In genomic region chr19:35267818-35268545, GRCh38 we compare ENCODE assay signal across 8 cellular contexts. TPM values are rescaled to one million over a fixed set of nuclear protein-coding genes. Genes with fewer than 3 reads are reported as not detected.
DNase-seq lines count a peak whose midpoint lies in the region; ATAC-seq and TF ChIP-seq lines count a peak whose summit lies in the region.

No MANE protein-coding gene starts in this region.

- peaks cover 38% of the 10 kb centered on the region for H3K4me1 Mint-ChIP-seq in memory B cell

- H3K27me3 ChIP-seq in effector memory CD4-positive, alpha-beta T cell (replicated peaks; ENCODE audit: control insufficient read depth, insufficient read depth, low read length, poor library complexity, severe bottlenecking), result no peaks in the 10 kb centered on the region

- H3K36me3 ChIP-seq in effector memory CD4-positive, alpha-beta T cell (ENCODE audit: control insufficient read depth, insufficient read depth, low read length), result peaks cover 30% of the 10 kb centered on the region

- H3K4me1 ChIP-seq in effector memory CD4-positive, alpha-beta T cell (ENCODE audit: control insufficient read depth, insufficient read depth, low read length, poor library complexity, severe bottlenecking), result peaks cover 13% of the 10 kb centered on the region

- peak overlapping the region; percentile 80 for H3K27ac ChIP-seq in effector memory CD4-positive, alpha-beta T cell (ENCODE audit: insufficient read depth, low read length, poor library complexity, severe bottlenecking)

- H3K4me3 ChIP-seq in effector memory CD4-positive, alpha-beta T cell (ENCODE audit: insufficient read depth, low read depth, low read length, poor library complexity, severe bottlenecking), result peak overlapping the region; percentile 79

- DNase-seq in A172 (ENCODE audit: low spot score), result peak; percentile 20
- DNase-seq in NCI-H748 treated with DMSO at 0.1 percent for 48 hours (lab: John Stamatoyannopoulos, UW), result peak; percentile 26
- peak; percentile 89 for DNase-seq in activated CD8-positive, alpha-beta memory T cell treated with anti-CD3 and anti-CD28 coated beads for 24 hours
- peak; percentile 52 to 61 (median 60) for DNase-seq in effector memory CD4-positive, alpha-beta T cell
- peak; percentile 68 to 76 for DNase-seq in memory B cell (ENCODE audit: low spot score in 2 of 2)
- DNase-seq in stimulated activated CD8-positive, alpha-beta memory T cell treated with anti-CD3 and anti-CD28 coated beads, Interleukin-12 subunit alpha, Interleukin-12 subunit beta, amount 100 ng/mL, for 4 hours (ENCODE audit: low read depth), result peak; percentile 71

- peaks cover 9% of the 10 kb centered on the region for H3K36me3 Mint-ChIP-seq in memory B cell

- H3K9me3 ChIP-seq in effector memory CD4-positive, alpha-beta T cell (ENCODE audit: control insufficient read depth, low read length), result no peaks in the 10 kb centered on the region

- no peaks in the 10 kb centered on the region for H3K9me3 Mint-ChIP-seq in memory B cell

- peak overlapping the region; percentile 87 for H3K27ac Mint-ChIP-seq in memory B cell

- H3K27me3 Mint-ChIP-seq in memory B cell, result no peaks in the 10 kb centered on the region

- H3K4me3 Mint-ChIP-seq in memory B cell, result peak overlapping the region; percentile 92

- ATAC-seq in GM18505 (IDR thresholded peaks at IDR 0.05; ENCODE audit: unreplicated experiment) (peak; percentile 45), HG03139 (IDR thresholded peaks at IDR 0.05; ENCODE audit: unreplicated experiment) (peak; percentile 39), memory B cell (ENCODE audit: low read depth) (peak; percentile 58)

- TF ChIP-seq POLR2A in GM18505 (IDR thresholded peaks at IDR 0.05; ENCODE audit: borderline replicate concordance, extremely low read depth, insufficient read depth, insufficient read length), result peak; percentile 80

RNA-seq across cellular contexts. Expression of gene USF2, which starts 0.8 kb away (rescaled TPM):
- 53.5 and 54.2 TPM in 2 replicates for total RNA-seq in A172 (2014; rRNA removed; shearing (Covaris generic))

RNA-seq across cellular contexts. Expression of gene HAMP, which starts 14.3 kb away (rescaled TPM):
- total RNA-seq in A172 (2014; rRNA removed; shearing (Covaris generic)), result not detected in 2 replicates

RNA-seq across cellular contexts. Expression of gene LSR, which starts 19.2 kb away (rescaled TPM):
- total RNA-seq in A172 (2014; rRNA removed; shearing (Covaris generic)), result 0.69 and 1.1 TPM in 2 replicates

RNA-seq across cellular contexts. Expression of gene MAG, which starts 24.0 kb away (rescaled TPM):
- total RNA-seq in A172 (2014; rRNA removed; shearing (Covaris generic)), result not detected in 2 replicates

RNA-seq across cellular contexts. Expression of gene FAM187B, which starts 39.4 kb away (rescaled TPM):
- not detected in 2 replicates for total RNA-seq in A172 (2014; rRNA removed; shearing (Covaris generic))

Comparison
In these comparisons a context has a peak if more than half of its experiments do, and no peak if none do; other contexts are left out.
1. Peak in every context shown above with its lines: DNase-seq, ATAC-seq, H3K4me3 ChIP-seq and H3K27ac ChIP-seq.
2. DNase-seq: peak in every context shown above with its lines; median percentile 89 in activated CD8-positive, alpha-beta memory T cell treated with anti-CD3 and anti-CD28 coated beads for 24 hours; 72 in memory B cell; 71 in stimulated activated CD8-positive, alpha-beta memory T cell treated with anti-CD3 and anti-CD28 coated beads, Interleukin-12 subunit alpha, Interleukin-12 subunit beta, amount 100 ng/mL, for 4 hours; 60 in effector memory CD4-positive, alpha-beta T cell; 26 in NCI-H748 treated with DMSO at 0.1 percent for 48 hours; 20 in A172.